Comparison of ENCODE assay signal across 15 cellular contexts in genomic region chr7:106870528-106870927, GRCh38. TPM values are rescaled to one million over a fixed set of nuclear protein-coding genes. Genes with fewer than 3 reads are reported as not detected.
DNase-seq lines count a peak whose midpoint lies in the region; ATAC-seq, FAIRE-seq and TF ChIP-seq lines count a peak whose summit lies in the region.
"Had no signal": no experiment of that assay in that cellular context is flagged by ENCODE, and none has a peak within 500 bp of the region (broad histone marks: within the 10 kb centered on the region; RNA-seq: fewer than 3 reads in every experiment).

No MANE protein-coding gene starts in this region.

- CTCF ChIA-PET in OCI-LY7 (lab: Charles Lee; ENCODE audit: unreplicated experiment) = no interaction called here
- CTCF ChIA-PET in GM12878 (lab: Yijun Ruan, JAX) = interaction anchor here (1.5 kb wide), 1 partner anchor 21 kb away, joined by 5 read pairs; no protein-coding TSS in a partner anchor
- CTCF ChIA-PET in HepG2 (lab: Yijun Ruan, JAX; ENCODE audit: low intra/inter-chr PET ratio, low total read pairs) = no interaction called here

- FAIRE-seq in GM12878 (lab: Jason Lieb, UNC) (no peak), HepG2 (lab: Jason Lieb, UNC) (no peak)
- FAIRE-seq: colon had no signal

- no peak for TF ChIP-seq RAD21 in GM12878 (IDR thresholded peaks at IDR 0.05; ENCODE audit: insufficient read depth, low read depth, low read length)
- TF ChIP-seq RAD21 in HepG2 (CRISPR knock-in tag; IDR thresholded peaks at IDR 0.05) = no peak

- in situ Hi-C loops in GM12878 (cut with MboI) = loop anchor here (10.0 kb wide), 1 partner anchor 1066 kb away; no protein-coding TSS in a partner anchor
- in situ Hi-C loops in HepG2 (cut with HindIII; ENCODE audit: extremely low pct_ligation_motif_present, low pct_unique_long_range_greater_than_20kb) = no loop called here

- no peak for DNase-seq in activated naive CD4-positive, alpha-beta T cell treated with anti-CD3 and anti-CD28 coated beads, Interleukin-2, amount 50 U/mL, for 16 hours
- DNase-seq in OCI-LY7 (ENCODE audit: low spot score) (no peak), GM12878 (ENCODE audit: low read depth, low spot score) (no peak), thoracic aorta (ENCODE audit: low spot score) (no peak), HepG2 (ENCODE audit: low spot score) (no peak), NCI-H82 (lab: John Stamatoyannopoulos, UW) (no peak), amniotic stem cell (lab: John Stamatoyannopoulos, UW) (no peak)
- DNase-seq: gastrocnemius medialis, NCI-H1436 treated with DMSO at 0.1 percent for 48 hours, SK-N-SH had no signal

- intact Hi-C loops in OCI-LY7 (cut with micrococcal nuclease; ENCODE audit: unreplicated experiment) = loop anchor here (1.0 to 5.0 kb wide), 3 partner anchors 25 to 298 kb away; partner anchors contain the start of gene HBP1
- intact Hi-C loops in GM12878 (cut with micrococcal nuclease; ENCODE audit: unreplicated experiment) = no loop called here
- intact Hi-C loops in HepG2 (cut with micrococcal nuclease; ENCODE audit: unreplicated experiment) = no loop called here

- no peaks in the 10 kb centered on the region for H4K20me1 ChIP-seq in OCI-LY7 (ENCODE audit: insufficient read depth, low read length)
- no peaks in the 10 kb centered on the region for H4K20me1 ChIP-seq in GM12878 (ENCODE audit: control insufficient read depth, insufficient read depth)
- H4K20me1 ChIP-seq in HepG2 (ENCODE audit: insufficient read depth, low read length) = no peaks in the 10 kb centered on the region

- no peaks in the 10 kb centered on the region for H3K27me3 Mint-ChIP-seq in activated naive CD4-positive, alpha-beta T cell treated with anti-CD3 and anti-CD28 coated beads, Interleukin-2, amount 50 U/mL, for 24 hours

- peaks cover 81% of the 10 kb centered on the region for H3K4me1 Mint-ChIP-seq in activated naive CD4-positive, alpha-beta T cell treated with anti-CD3 and anti-CD28 coated beads, Interleukin-2, amount 50 U/mL, for 24 hours

- no peak overlapping the region for H3K9ac ChIP-seq in GM12878 (ENCODE audit: control insufficient read depth, insufficient read depth, low read length)
- no peak overlapping the region for H3K9ac ChIP-seq in HepG2 (ENCODE audit: insufficient read depth, low read depth, low read length)
- H3K9ac ChIP-seq: SK-N-SH had no signal

- peaks cover 71% of the 10 kb centered on the region for H3K36me3 ChIP-seq in OCI-LY7 (ENCODE audit: insufficient read depth, low read length)
- no peaks in the 10 kb centered on the region; a peak in 1 of 4 replicates for H3K36me3 ChIP-seq in GM12878 (ENCODE audit: control insufficient read depth in 2 of 2, insufficient read depth in 2 of 2, low read length in 1 of 2)
- H3K36me3 ChIP-seq in thoracic aorta = no peaks in the 10 kb centered on the region
- H3K36me3 ChIP-seq in HepG2 (replicated peaks in 1 of 2; ENCODE audit: control insufficient read depth in 1 of 2, insufficient read depth in 2 of 2, low read length in 2 of 2) = no peaks in the 10 kb centered on the region
- H3K36me3 ChIP-seq: gastrocnemius medialis had no signal

- no peaks in the 10 kb centered on the region for H3K9me3 Mint-ChIP-seq in activated naive CD4-positive, alpha-beta T cell treated with anti-CD3 and anti-CD28 coated beads, Interleukin-2, amount 50 U/mL, for 24 hours

- 44% methylated on average over 3 of the region's 3 CpGs for WGBS in GM12878 (ENCODE audit: insufficient coverage, insufficient replicate concordance, low lambda C conversion rate, missing lambda C conversion rate)
- 22% methylated on average over 3 of the region's 3 CpGs for WGBS in HepG2 (ENCODE audit: low lambda C conversion rate)

- BruUV-seq in OCI-LY7 (replicated peaks; lab: Mats Ljungman, UMichigan) (no TSS peak), GM12878 (replicated peaks; lab: Mats Ljungman, UMichigan) (no TSS peak), HepG2 (replicated peaks; lab: Mats Ljungman, UMichigan) (no TSS peak)

- H3K27ac ChIP-seq in OCI-LY7 (ENCODE audit: low read depth, low read length, poor library complexity, severe bottlenecking) (peak overlapping the region; percentile 79), GM12878 (ENCODE audit: control insufficient read depth, insufficient read depth) (no peak overlapping the region), thoracic aorta (no peak overlapping the region), HepG2 (ENCODE audit: extremely low read length, insufficient read depth, low read length) (no peak overlapping the region)
- H3K27ac ChIP-seq: epithelial cell of prostate, gastrocnemius medialis had no signal

- H3K27me3 ChIP-seq in GM12878 (replicated peaks in 1 of 2; ENCODE audit: control insufficient read depth in 2 of 2, insufficient read depth in 2 of 2, low read length in 1 of 2) (no peaks in the 10 kb centered on the region), thoracic aorta (replicated peaks; ENCODE audit: insufficient read depth) (no peaks in the 10 kb centered on the region), HepG2 (ENCODE audit: control insufficient read depth in 1 of 2, insufficient read depth in 2 of 2, low read length in 2 of 2) (no peaks in the 10 kb centered on the region)
- H3K27me3 ChIP-seq: gastrocnemius medialis had no signal

- no peak for TF ChIP-seq CTCF in OCI-LY7 (conservative IDR thresholded peaks at IDR 0.05; ENCODE audit: low read length)
- TF ChIP-seq CTCF in GM12878 (IDR thresholded peaks at IDR 0.05 in 2 of 3, conservative IDR thresholded peaks at IDR 0.05 in 1 of 3; ENCODE audit: control insufficient read depth in 2 of 3, extremely low read depth in 1 of 3, insufficient read depth in 1 of 3, low read depth in 3 of 3, low read length in 3 of 3) = no peak
- no peak for TF ChIP-seq CTCF in thoracic aorta (IDR thresholded peaks at IDR 0.05)
- TF ChIP-seq CTCF in HepG2 (CRISPR knock-in tag; IDR thresholded peaks at IDR 0.05) = no peak

- H3K9me3 ChIP-seq in OCI-LY7 (ENCODE audit: low read length) (no peaks in the 10 kb centered on the region), GM12878 (replicated peaks; ENCODE audit: control insufficient read depth, insufficient read depth, low read length) (no peaks in the 10 kb centered on the region; the same call in 1 of the 3 replicates), thoracic aorta (no peaks in the 10 kb centered on the region), HepG2 (ENCODE audit: low read length) (no peaks in the 10 kb centered on the region)
- H3K9me3 ChIP-seq: gastrocnemius medialis, SK-N-SH had no signal

- peaks cover 44% of the 10 kb centered on the region for H3K36me3 Mint-ChIP-seq in activated naive CD4-positive, alpha-beta T cell treated with anti-CD3 and anti-CD28 coated beads, Interleukin-2, amount 50 U/mL, for 24 hours

- peak overlapping the region; percentile 56 for H3K4me3 Mint-ChIP-seq in activated naive CD4-positive, alpha-beta T cell treated with anti-CD3 and anti-CD28 coated beads, Interleukin-2, amount 50 U/mL, for 24 hours
- H3K4me3 Mint-ChIP-seq: WTC11 had no signal

- H3K79me2 ChIP-seq in OCI-LY7 (ENCODE audit: insufficient read depth, low read depth, low read length) (peaks cover 79% of the 10 kb centered on the region), GM12878 (ENCODE audit: control insufficient read depth, insufficient read depth, low read length) (no peaks in the 10 kb centered on the region), HepG2 (ENCODE audit: insufficient read depth, low read length) (no peaks in the 10 kb centered on the region)

- peaks cover 64% of the 10 kb centered on the region for H3K4me1 ChIP-seq in OCI-LY7 (ENCODE audit: insufficient read depth, low read length, poor library complexity, severe bottlenecking)
- H3K4me1 ChIP-seq in GM12878 (ENCODE audit: control insufficient read depth, insufficient read depth, low read length) = peaks cover 39% of the 10 kb centered on the region
- no peaks in the 10 kb centered on the region for H3K4me1 ChIP-seq in thoracic aorta (ENCODE audit: control insufficient read depth in 1 of 2, low read depth in 2 of 2)
- no peaks in the 10 kb centered on the region for H3K4me1 ChIP-seq in HepG2 (ENCODE audit: insufficient read depth, low read length)
- H3K4me1 ChIP-seq: gastrocnemius medialis had no signal

- H3K4me3 ChIP-seq in OCI-LY7 (ENCODE audit: low read depth, low read length, poor library complexity, severe bottlenecking) (peak overlapping the region; percentile 65), GM12878 (no peak overlapping the region), thoracic aorta (peak overlapping the region; percentile 11), HepG2 (replicated peaks in 1 of 3; ENCODE audit: insufficient read depth in 1 of 3, low read depth in 2 of 3, low read length in 3 of 3) (no peak overlapping the region)
- H3K4me3 ChIP-seq: gastrocnemius medialis had no signal

- no peak for TF ChIP-seq EP300 in GM12878 (IDR thresholded peaks at IDR 0.05; ENCODE audit: borderline replicate concordance in 1 of 2, control insufficient read depth in 1 of 2, low read depth in 2 of 2, low read length in 2 of 2)
- TF ChIP-seq EP300 in HepG2 (IDR thresholded peaks at IDR 0.05; ENCODE audit: low read depth in 2 of 2, low read length in 2 of 2) = no peak
- no peak for TF ChIP-seq EP300 in HepG2 (CRISPR knock-in tag; IDR thresholded peaks at IDR 0.05; ENCODE audit: borderline replicate concordance)

- POLR2A ChIA-PET in OCI-LY7 (lab: Charles Lee) = interaction anchor here (0.6 to 2.0 kb wide), 5 partner anchors 11 to 294 kb away, joined by 3 to 12 read pairs (median 5); no protein-coding TSS in a partner anchor
- POLR2A ChIA-PET in GM12878 (lab: Charles Lee) = no interaction called here
- POLR2A ChIA-PET in HepG2 (lab: Yijun Ruan, JAX) = no interaction called here

- H3K27ac Mint-ChIP-seq in activated naive CD4-positive, alpha-beta T cell treated with anti-CD3 and anti-CD28 coated beads, Interleukin-2, amount 50 U/mL, for 24 hours = peak overlapping the region; percentile 10
- H3K27ac Mint-ChIP-seq: WTC11 had no signal

- ATAC-seq in GM12878 (no peak), thoracic aorta (ENCODE audit: insufficient number of reproducible peaks, low FRiP score, low read depth) (no peak), HepG2 (no peak)
- ATAC-seq: gastrocnemius medialis, WTC11 had no signal

- H3K9me2 ChIP-seq in OCI-LY7 (ENCODE audit: insufficient read depth, low read length) = no peaks in the 10 kb centered on the region
- H3K9me2 ChIP-seq: SK-N-SH had no signal

- no peak for TF ChIP-seq POLR2A in GM12878 (IDR thresholded peaks at IDR 0.05; ENCODE audit: low read depth, low read length)
- TF ChIP-seq POLR2A in HepG2 (IDR thresholded peaks at IDR 0.05; ENCODE audit: insufficient read depth in 1 of 2, low read depth in 2 of 2, low read length in 2 of 2) = no peak

- RAD21 ChIA-PET in GM12878 (lab: Charles Lee; ENCODE audit: unreplicated experiment) = interaction anchor here (0.6 to 1.5 kb wide), 6 partner anchors 12 to 299 kb away, joined by 3 to 7 read pairs (median 4); partner anchors contain the start of gene HBP1

- H3K4me2 ChIP-seq in OCI-LY7 (ENCODE audit: low read length) (peak overlapping the region; percentile 85), GM12878 (ENCODE audit: control insufficient read depth, insufficient read depth) (peak overlapping the region; percentile 51), HepG2 (ENCODE audit: low read depth, low read length) (no peak overlapping the region)
- H3K4me2 ChIP-seq: SK-N-SH had no signal

- H2AFZ ChIP-seq in OCI-LY7 (ENCODE audit: low read length) (peak overlapping the region; percentile 59; the same call in 1 of the 2 replicates), GM12878 (ENCODE audit: control insufficient read depth, low read depth, low read length) (no peak overlapping the region), HepG2 (ENCODE audit: low read length) (no peak overlapping the region)

- SMC1A ChIA-PET in GM12878 (lab: Charles Lee; ENCODE audit: uncharacterized antibody, unreplicated experiment) = interaction anchor here (0.8 to 2.1 kb wide), 7 partner anchors 12 to 1110 kb away, joined by 3 to 10 read pairs (median 4); no protein-coding TSS in a partner anchor

RNA-seq across cellular contexts. Expression of gene PIK3CG, which starts 5.4 kb away (rescaled TPM):
- total RNA-seq in OCI-LY7 (2014; rRNA removed; shearing (Covaris generic)) = 21.1 and 22.8 TPM in 2 replicates
- total RNA-seq in OCI-LY7 (2022) = 47.2 and 53.1 TPM in 2 replicates
- 32.6 and 35.9 TPM in 2 replicates for total RNA-seq in GM12878 (2013; cell fraction: nucleolus; rRNA removed)
- total RNA-seq in GM12878 (2014; rRNA removed) = 7.6 and 7.8 TPM in 2 replicates
- 7.1 TPM in 2 replicates for total RNA-seq in GM12878 (2014; rRNA removed; fragmentation: Illumina TruSeq; extraction: Trizol)
- 7.1 and 8.0 TPM in 2 replicates for total RNA-seq in GM12878 (2021)
- 1.8 TPM for polyA plus RNA-seq in GM12878 (2011; ENCODE audit: low read depth)
- 7.1 and 7.3 TPM in 2 replicates for polyA plus RNA-seq in GM12878 (2011; rRNA removed)
- 5.3 and 6.5 TPM in 2 replicates for polyA plus RNA-seq in GM12878 (2011; cell fraction: cytosol; rRNA removed)
- 5.3 and 6.9 TPM in 2 replicates for polyA plus RNA-seq in GM12878 (2011; cell fraction: nucleus; rRNA removed)
- polyA plus RNA-seq in GM12878 (2012) = 2.1 and 2.5 TPM in 2 replicates
- polyA plus RNA-seq in GM12878 (2014; fragmentation: Illumina TruSeq; extraction: Trizol) = 6.9 and 10.0 TPM in 2 replicates
- 1 to 10 TPM in 1 of 2 experiments, under 1 TPM in 1; 0.79 to 1.3 TPM for polyA plus RNA-seq in GM12878 (2014; fragmentation: Nextera tagmentation; extraction: Ambion mirVana)
- polyA plus RNA-seq in GM12878 (2014; rRNA removed) = 3.0 and 3.5 TPM in 2 replicates
- 1 to 10 TPM; 2.5 to 3.3 TPM for polyA plus RNA-seq in GM12878 (2016; fragmentation: Nextera tagmentation; extraction: Ambion mirVana)
- polyA minus RNA-seq in GM12878 (2011; rRNA and poly(A)+ RNA removed) = 25.1 and 28.2 TPM in 2 replicates
- 9.0 and 9.8 TPM in 2 replicates for polyA minus RNA-seq in GM12878 (2011; cell fraction: cytosol; rRNA and poly(A)+ RNA removed)
- polyA minus RNA-seq in GM12878 (2011; cell fraction: nucleus; rRNA and poly(A)+ RNA removed) = 23.5 and 33.1 TPM in 2 replicates
- total RNA-seq in thoracic aorta = 1 to 10 TPM; 8.0 to 8.5 TPM
- not detected in 2 replicates for total RNA-seq in HepG2 (2016; rRNA removed; fragmentation: Illumina TruSeq; extraction: Trizol)
- not detected in 2 replicates for total RNA-seq in HepG2 (2016; cell fraction: cytosol; rRNA removed; fragmentation: Illumina TruSeq; extraction: Trizol; ENCODE audit: low read depth)
- total RNA-seq in HepG2 (2016; cell fraction: insoluble cytoplasmic fraction; rRNA removed; fragmentation: Illumina TruSeq; extraction: Trizol) = not detected in 2 replicates
- not detected in 2 replicates for total RNA-seq in HepG2 (2016; cell fraction: membrane; rRNA removed; fragmentation: Illumina TruSeq; extraction: Trizol)
- total RNA-seq in HepG2 (2016; cell fraction: nucleus; rRNA removed; fragmentation: Illumina TruSeq; extraction: Trizol) = not detected in 2 replicates
- not detected in 2 replicates for polyA plus RNA-seq in HepG2 (2011; rRNA removed)
- polyA plus RNA-seq in HepG2 (2011; cell fraction: cytosol; rRNA removed) = not detected in 2 replicates
- polyA plus RNA-seq in HepG2 (2011; cell fraction: nucleus; rRNA removed) = not detected in 2 replicates
- not detected in 2 replicates for polyA plus RNA-seq in HepG2 (2012)
- polyA plus RNA-seq in HepG2 (2016; cell fraction: cytosol; fragmentation: Illumina TruSeq; extraction: Trizol; ENCODE audit: low read depth) = not detected in 2 replicates
- not detected in 2 replicates for polyA plus RNA-seq in HepG2 (2016; cell fraction: insoluble cytoplasmic fraction; fragmentation: Illumina TruSeq; extraction: Trizol; ENCODE audit: low read depth)
- polyA plus RNA-seq in HepG2 (2016; cell fraction: membrane; fragmentation: Illumina TruSeq; extraction: Trizol; ENCODE audit: low read depth) = not detected in 2 replicates
- polyA plus RNA-seq in HepG2 (2016; cell fraction: nucleus; fragmentation: Illumina TruSeq; extraction: Trizol; ENCODE audit: insufficient read depth, low read depth) = not detected in 2 replicates
- 0.04 and 0.16 TPM in 2 replicates for polyA minus RNA-seq in HepG2 (2011; rRNA and poly(A)+ RNA removed; ENCODE audit: low replicate concordance)
- not detected in 2 replicates for polyA minus RNA-seq in HepG2 (2011; cell fraction: cytosol; rRNA and poly(A)+ RNA removed)
- polyA minus RNA-seq in HepG2 (2011; cell fraction: nucleus; rRNA and poly(A)+ RNA removed) = not detected in 2 replicates
- total RNA-seq: myocyte had no signal
- polyA plus RNA-seq: SK-N-SH had no signal

Comparison
In these comparisons a context has a peak if more than half of its experiments do, and no peak if none do; other contexts are left out.
1. H3K4me3 ChIP-seq: peak in OCI-LY7 (single experiment) and thoracic aorta (single experiment); none in GM12878 (single experiment) and HepG2 (0 of 3).